In genomic region chr7:35004531-35005096, GRCh38 we compare ENCODE assay signal across 8 cellular contexts. TPM values are rescaled to one million over a fixed set of nuclear protein-coding genes. Genes with fewer than 3 reads are reported as not detected.
A peak's percentile ranks its signal among the peaks of the same experiment; 100 is the strongest.
DNase-seq lines count a peak whose midpoint lies in the region; ATAC-seq, FAIRE-seq and TF ChIP-seq lines count a peak whose summit lies in the region.

No MANE protein-coding gene starts in this region.

- no peak for FAIRE-seq in bronchial epithelial cell (lab: Jason Lieb, UNC)

- no peak for ATAC-seq in CD8-positive, alpha-beta T cell
- ATAC-seq in GM21619 (IDR thresholded peaks at IDR 0.05; ENCODE audit: unreplicated experiment) (no peak), GM21737 (IDR thresholded peaks at IDR 0.05; ENCODE audit: unreplicated experiment) (no peak)

- no peak for TF ChIP-seq CTCF in bronchial epithelial cell (IDR thresholded peaks at IDR 0.05; ENCODE audit: insufficient read depth, low read length, severe bottlenecking)
- no peak for TF ChIP-seq CTCF in CD8-positive, alpha-beta T cell (IDR thresholded peaks at IDR 0.05)

- intact Hi-C loops in CD8-positive, alpha-beta T cell (cut with DNase I, micrococcal nuclease), result no loop called here

- H3K4me3 ChIP-seq in bronchial epithelial cell (ENCODE audit: low read depth, low read length), result no peak overlapping the region
- no peak overlapping the region for H3K4me3 ChIP-seq in mucosa of rectum (ENCODE audit: low read length in 2 of 2)
- H3K4me3 ChIP-seq in CD8-positive, alpha-beta T cell (ENCODE audit: low read depth, low read length), result no peak overlapping the region

- H3K27me3 Mint-ChIP-seq in CD8-positive, alpha-beta T cell (ENCODE audit: low read depth), result no peaks in the 10 kb centered on the region

- H3K36me3 Mint-ChIP-seq in CD8-positive, alpha-beta T cell, result peaks cover 12% of the 10 kb centered on the region

- H3K4me1 ChIP-seq in mucosa of rectum (ENCODE audit: control insufficient read depth in 2 of 2, insufficient read depth in 2 of 2, low read length in 2 of 2), result peaks cover 13 to 15% of the 10 kb centered on the region in 2 donors
- no peaks in the 10 kb centered on the region for H3K4me1 ChIP-seq in CD8-positive, alpha-beta T cell (ENCODE audit: insufficient read depth, low read length)

- peaks cover 3% of the 10 kb centered on the region for H3K9me3 Mint-ChIP-seq in CD8-positive, alpha-beta T cell

- H3K27ac ChIP-seq in mucosa of rectum (ENCODE audit: low read depth in 2 of 2, low read length in 2 of 2), result peak overlapping the region; percentile 88 to 95
- H3K27ac ChIP-seq in CD8-positive, alpha-beta T cell (ENCODE audit: low read depth, low read length), result no peak overlapping the region

- no peak overlapping the region for H3K27ac Mint-ChIP-seq in CD8-positive, alpha-beta T cell

- H3K27me3 ChIP-seq in bronchial epithelial cell (ENCODE audit: control insufficient read depth, insufficient read depth, low read length) (no peaks in the 10 kb centered on the region), mucosa of rectum (ENCODE audit: control insufficient read depth in 2 of 2, insufficient read depth in 2 of 2, low read length in 2 of 2) (no peaks in the 10 kb centered on the region)
- H3K27me3 ChIP-seq in CD8-positive, alpha-beta T cell (ENCODE audit: insufficient read depth, low read length), result no peaks in the 10 kb centered on the region

- no peaks in the 10 kb centered on the region for H3K4me1 Mint-ChIP-seq in CD8-positive, alpha-beta T cell (ENCODE audit: low read depth)

- H3K36me3 ChIP-seq in bronchial epithelial cell (ENCODE audit: control insufficient read depth, insufficient read depth, low read length), result no peaks in the 10 kb centered on the region
- H3K36me3 ChIP-seq in mucosa of rectum (ENCODE audit: control insufficient read depth in 2 of 2, insufficient read depth in 2 of 2, low read length in 2 of 2), result no peaks in the 10 kb centered on the region
- no peaks in the 10 kb centered on the region for H3K36me3 ChIP-seq in CD8-positive, alpha-beta T cell (ENCODE audit: insufficient read depth, low read length)

- CTCF ChIA-PET in CD8-positive, alpha-beta T cell (lab: Charles Lee), result no interaction called here

- no peak overlapping the region for H3K9ac ChIP-seq in mucosa of rectum (ENCODE audit: low read depth in 1 of 2, low read length in 2 of 2)

- no peak overlapping the region for H3K4me3 Mint-ChIP-seq in CD8-positive, alpha-beta T cell

- POLR2A ChIA-PET in CD8-positive, alpha-beta T cell (lab: Charles Lee), result no interaction called here

- H3K9me3 ChIP-seq in mucosa of rectum (ENCODE audit: control insufficient read depth in 2 of 2, low read length in 2 of 2), result no peaks in the 10 kb centered on the region
- H3K9me3 ChIP-seq in CD8-positive, alpha-beta T cell (ENCODE audit: low read length), result no peaks in the 10 kb centered on the region

- DNase-seq in DMS53 (lab: John Stamatoyannopoulos, UW) (peak; percentile 87), M059J (ENCODE audit: low read depth) (peak; percentile 66), bronchial epithelial cell (ENCODE audit: low read depth) (peak; percentile 22), NOMO-1 (lab: John Stamatoyannopoulos, UW; ENCODE audit: unreplicated experiment in 2 of 2) (no peak)
- DNase-seq in CD8-positive, alpha-beta T cell, result no peak

RNA-seq across cellular contexts. Expression of gene DPY19L1, which starts 32.7 kb away (rescaled TPM):
- total RNA-seq in M059J (2014; rRNA removed; shearing (Covaris generic)), result 36.1 and 51.2 TPM in 2 replicates
- 8.7 and 13.4 TPM in 2 replicates for total RNA-seq in bronchial epithelial cell
- total RNA-seq in CD8-positive, alpha-beta T cell, result 10 to 100 TPM in 1 of 2 experiments, 1 to 10 TPM in 1; 6.9 to 10.0 TPM

Comparison
In these comparisons a context has a peak if more than half of its experiments do, and no peak if none do; other contexts are left out.
1. DNase-seq: peak in DMS53 (single experiment), M059J (single experiment) and bronchial epithelial cell (single experiment); none in CD8-positive, alpha-beta T cell (0 of 7) and NOMO-1 (0 of 2).